Comparison of ENCODE assay signal across 9 cellular contexts in genomic region chr1:172342584-172343245, GRCh38.
DNase-seq lines count a peak whose midpoint lies in the region; ATAC-seq, FAIRE-seq and TF ChIP-seq lines count a peak whose summit lies in the region.
"Had no signal": no experiment of that assay in that cellular context is flagged by ENCODE, and none has a peak within 500 bp of the region (broad histone marks: within the 10 kb centered on the region; RNA-seq: fewer than 3 reads in every experiment).

No MANE protein-coding gene starts in this region.

- peak overlapping the region in 1 of 2 donors; percentile 53 for H3K27ac Mint-ChIP-seq in T-cell

- TF ChIP-seq POLR2A in GM12892 (IDR thresholded peaks at IDR 0.05; ENCODE audit: low read depth, low read length), result no peak

- H3K9me3 Mint-ChIP-seq in T-cell, result peaks cover 9 to 16% (median 14%) of the 10 kb centered on the region in 3 donors

- peaks cover 21% of the 10 kb centered on the region for H3K4me1 ChIP-seq in muscle layer of colon (ENCODE audit: insufficient read depth, low read length)
- H3K4me1 ChIP-seq: right lobe of liver had no signal

- CTCF ChIA-PET in T-cell (lab: Charles Lee), result interaction anchor here in 1 of 2 donors (1.1 kb wide), 1 partner anchor 20 kb away, joined by 4 read pairs; no protein-coding TSS in a partner anchor

- no peak overlapping the region for H3K4me3 ChIP-seq in muscle layer of colon (ENCODE audit: low read depth in 1 of 2, low read length in 2 of 2)
- H3K4me3 ChIP-seq: right lobe of liver had no signal

- POLR2A ChIA-PET in T-cell (lab: Charles Lee), result interaction anchor here in 1 of 2 donors (0.7 kb wide), 1 partner anchor 86 kb away, joined by 4 read pairs; no protein-coding TSS in a partner anchor

- H3K9ac ChIP-seq in muscle layer of colon (ENCODE audit: low read length), result no peak overlapping the region

- H3K9me3 ChIP-seq in muscle layer of colon (ENCODE audit: low read length), result no peaks in the 10 kb centered on the region
- H3K9me3 ChIP-seq: right lobe of liver had no signal

- H3K36me3 Mint-ChIP-seq in T-cell, result peaks cover 4% of the 10 kb centered on the region

- ATAC-seq in HG02678 (IDR thresholded peaks at IDR 0.05; ENCODE audit: unreplicated experiment), result peak; percentile 33
- ATAC-seq in SK-N-SH treated with all-trans-retinoic acid at 6 μM for 48 hours, result peak; percentile 12
- ATAC-seq in T-cell (replicated peaks in 1 of 4), result no peak

- no peaks in the 10 kb centered on the region for H3K36me3 ChIP-seq in muscle layer of colon (ENCODE audit: insufficient read depth, low read length)
- H3K36me3 ChIP-seq: right lobe of liver had no signal

- H3K27me3 Mint-ChIP-seq in T-cell, result no peaks in the 10 kb centered on the region

- no peak overlapping the region for H3K4me3 Mint-ChIP-seq in T-cell

- H3K27me3 ChIP-seq in muscle layer of colon (ENCODE audit: control insufficient read depth in 1 of 2, insufficient read depth in 2 of 2, low read length in 2 of 2), result no peaks in the 10 kb centered on the region
- H3K27me3 ChIP-seq: right lobe of liver had no signal

- DNase-seq in GM12892 (ENCODE audit: insufficient read length) (no peak), T-cell (no peak), C1 segment of cervical spinal cord (lab: John Stamatoyannopoulos, UW) (no peak)
- DNase-seq in effector CD4-positive, alpha-beta T cell, result no peak
- no peak for DNase-seq in activated naive CD4-positive, alpha-beta T cell treated with anti-CD3 and anti-CD28 coated beads, Interleukin-2, amount 50 U/mL, for 16 hours
- DNase-seq: right lobe of liver had no signal

- peak; percentile 75 for FAIRE-seq in GM12892 (lab: Jason Lieb, UNC)

- H3K27ac ChIP-seq in muscle layer of colon (ENCODE audit: low read depth, low read length), result peak overlapping the region; percentile 27
- H3K27ac ChIP-seq: right lobe of liver had no signal

- peaks cover 20 to 27% (median 23%) of the 10 kb centered on the region in 3 donors for H3K4me1 Mint-ChIP-seq in T-cell

TF ChIP-seq in SK-N-SH treated with all-trans-retinoic acid at 6 μM for 48 hours, 23 proteins besides CTCF, POLR2A, EP300 and RAD21:
- no peak for TF ChIP-seq PATZ1 (CRISPR knock-in tag; IDR thresholded peaks at IDR 0.05; ENCODE audit: borderline replicate concordance)
- TF ChIP-seq ZNF8 (CRISPR knock-in tag; IDR thresholded peaks at IDR 0.05), result no peak
- 0 out of 2 replicates have a peak, but pooled peaks have one; percentile 41 for TF ChIP-seq OSR1 (CRISPR knock-in tag; IDR thresholded peaks at IDR 0.05)

Comparison
In these comparisons a context has a peak if more than half of its experiments do, and no peak if none do; other contexts are left out.
1. ATAC-seq: peak in HG02678 (single experiment) and SK-N-SH treated with all-trans-retinoic acid at 6 μM for 48 hours (single experiment); none in T-cell (0 of 4).